Comparison of ENCODE assay signal across 21 cellular contexts in the genomic region with DNA sequence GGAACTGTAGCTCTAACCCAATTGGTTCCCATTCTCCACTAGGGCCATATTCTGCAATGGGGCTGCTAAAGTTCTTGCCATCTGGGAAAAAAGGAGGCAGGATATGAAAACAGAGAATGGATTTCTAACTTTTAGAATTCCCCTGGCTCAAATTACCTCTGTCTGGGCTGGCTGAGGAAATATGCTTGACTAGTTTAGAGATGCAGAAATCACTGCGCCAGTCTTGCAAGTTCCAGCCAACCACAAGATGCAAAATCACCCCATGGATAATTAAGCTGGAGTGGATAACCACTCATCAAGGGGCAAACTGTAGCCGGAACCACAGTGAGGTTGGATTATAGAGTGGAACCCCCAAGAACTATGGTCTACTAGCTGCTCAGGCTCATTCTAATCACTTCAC.
"Had no signal": no experiment of that assay in that cellular context is flagged by ENCODE, and none has a peak within 500 bp of the region (broad histone marks: within the 10 kb centered on the region; RNA-seq: fewer than 3 reads in every experiment).

No MANE protein-coding gene starts in this region.

- H3K27ac ChIP-seq: ascending aorta, esophagus muscularis mucosa, heart left ventricle, left lung, skin epidermis, thyroid gland, WERI-Rb-1 had no signal

- H3K27me3 ChIP-seq: ascending aorta, esophagus muscularis mucosa, heart left ventricle, left lung, thyroid gland had no signal

- DNase-seq: activated CD4-positive, alpha-beta memory T cell treated with anti-CD3 and anti-CD28 coated beads for 36 hours; activated CD8-positive, alpha-beta memory T cell treated with anti-CD3 and anti-CD28 coated beads, Interleukin-2, amount 10 ng/mL, durations not matched to agents 7 days and 5 days; activated naive CD4-positive, alpha-beta T cell treated with anti-CD3 and anti-CD28 coated beads for 36 hours; activated naive CD8-positive, alpha-beta T cell treated with anti-CD3 and anti-CD28 coated beads, Interleukin-2, amount 50 U/mL, for 24 hours; activated T-cell treated with anti-CD3 and anti-CD28 coated beads, Interleukin-2, amount 50 U/mL, for 1 hour; heart left ventricle; left lung; mucosa of descending colon; naive thymus-derived CD4-positive, alpha-beta T cell; stimulated activated CD4-positive, alpha-beta T cell treated with anti-CD3 and anti-CD28 coated beads, Interleukin-15, amount 100 ng/mL, for 24 hours; stimulated activated CD4-positive, alpha-beta T cell treated with anti-CD3 and anti-CD28 coated beads, Interleukin-4, amount 100 ng/mL, for 1 hour; stimulated activated naive B cell treated with anti-CD40 and anti-IgM and Interleukin-4, amounts not matched to agents 10 μg/mL and 1 μg/mL and 100 μg/mL, for 72 hours; T-helper 17 cell; thyroid gland; WERI-Rb-1 had no signal

- H3K9me3 ChIP-seq: ascending aorta, esophagus muscularis mucosa, heart left ventricle, left lung, mucosa of descending colon, thyroid gland had no signal

- ATAC-seq: activated CD8-positive, alpha-beta memory T cell treated with anti-CD3 and anti-CD28 coated beads, Interleukin-2, amount 10 ng/mL, durations not matched to agents 7 days and 5 days; activated naive CD8-positive, alpha-beta T cell treated with anti-CD3 and anti-CD28 coated beads, Interleukin-2, amount 50 U/mL, for 24 hours; heart left ventricle; left lung; mucosa of descending colon; naive thymus-derived CD4-positive, alpha-beta T cell; stimulated activated naive B cell treated with anti-CD40 and anti-IgM and Interleukin-4, amounts not matched to agents 10 μg/mL and 1 μg/mL and 100 μg/mL, for 72 hours; T-helper 17 cell had no signal

- H3K4me3 ChIP-seq: ascending aorta, esophagus muscularis mucosa, heart left ventricle, left lung, mucosa of descending colon, skin epidermis, thyroid gland had no signal

- H3K4me1 ChIP-seq: ascending aorta, esophagus muscularis mucosa, left lung had no signal

- FAIRE-seq: colon, frontal cortex, urothelium cell line had no signal

- H3K36me3 ChIP-seq: thyroid gland had no signal
